ENCODE assay signal across 10 cellular contexts in the genomic region with DNA sequence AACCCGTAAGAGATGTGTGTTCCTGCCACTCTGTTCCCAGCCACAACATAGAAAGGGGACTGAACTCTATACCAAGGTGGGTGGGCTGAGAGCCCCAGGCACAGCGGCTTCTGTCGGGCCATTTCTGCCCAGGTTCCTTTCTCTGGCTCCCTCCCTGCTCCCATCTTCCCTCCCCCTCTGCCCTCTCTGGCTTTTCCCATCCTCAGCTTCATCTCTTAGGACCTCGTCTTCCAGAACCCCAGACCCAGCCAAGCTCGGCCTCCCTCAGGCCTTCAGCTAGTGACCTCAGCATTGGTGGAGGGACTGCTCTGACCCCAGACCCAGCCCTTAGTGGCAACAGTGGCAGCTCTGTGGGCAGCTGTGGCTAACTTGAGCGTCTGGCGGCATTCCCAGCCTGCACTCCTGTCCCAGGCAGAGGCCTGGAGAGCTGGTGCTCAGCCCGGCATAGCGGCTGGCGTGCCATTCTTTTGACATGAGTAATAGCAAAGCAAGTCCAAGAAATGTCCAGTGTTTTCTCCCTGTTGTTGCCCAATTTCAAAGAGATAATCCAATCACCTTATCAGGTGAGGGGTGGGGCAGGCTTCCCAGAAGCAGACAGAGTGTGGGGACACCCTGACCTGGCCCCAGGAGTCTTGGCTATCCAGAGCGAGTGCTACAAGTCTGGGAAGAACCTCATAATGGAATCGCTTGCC. TPM values are rescaled to one million over a fixed set of nuclear protein-coding genes. Genes with fewer than 3 reads are reported as not detected.
DNase-seq lines count a peak whose midpoint lies in the region; TF ChIP-seq lines count a peak whose summit lies in the region.
"Had no signal": no experiment of that assay in that cellular context is flagged by ENCODE, and none has a peak within 500 bp of the region (broad histone marks: within the 10 kb centered on the region; RNA-seq: fewer than 3 reads in every experiment).

No MANE protein-coding gene starts in this region.

- intact Hi-C loops in testis (cut with DNase I; ENCODE audit: low total_unique reads) = no loop called here

- H3K27ac ChIP-seq in caudate nucleus (ENCODE audit: low read depth, low read length) (peak overlapping the region; percentile 49), testis (no peak overlapping the region)

- no peak overlapping the region for H3K4me3 ChIP-seq in testis

- no peaks in the 10 kb centered on the region for H3K27me3 ChIP-seq in testis

- DNase-seq in HK-2 (ENCODE audit: unreplicated experiment) (peak; percentile 97), caudate nucleus (lab: John Stamatoyannopoulos, UW) (peak in 7 of 61 donors; percentile 22 to 50 (median 34)), kidney tubule cell (ENCODE audit: low spot score) (peak; percentile 95), testis (peak; percentile 53), NCI-H146 (lab: John Stamatoyannopoulos, UW) (no peak), DMS53 (lab: John Stamatoyannopoulos, UW) (no peak), NCI-H82 (lab: John Stamatoyannopoulos, UW) (no peak), GM10248 (ENCODE audit: extremely low spot score) (no peak)
- DNase-seq: activated naive CD8-positive, alpha-beta T cell treated with anti-CD3 and anti-CD28 coated beads, Interleukin-2, amount 50 U/mL, for 24 hours; NCI-H1417 treated with DMSO at 0.1 percent for 48 hours had no signal

- no peaks in the 10 kb centered on the region for H3K4me1 ChIP-seq in testis

- CTCF ChIA-PET in GM10248 (lab: Yijun Ruan, JAX) = interaction anchor here (1.4 to 1.7 kb wide), 2 partner anchors 8 to 146 kb away, joined by 3 to 4 read pairs; no protein-coding TSS in a partner anchor

- TF ChIP-seq CTCF in testis (IDR thresholded peaks at IDR 0.05) (no peak), GM10248 (IDR thresholded peaks at IDR 0.05; ENCODE audit: control extremely low read depth, extremely low read depth, low read depth, missing control alignments) (no peak)

- WGBS in testis, 2 donors = 82 to 86% methylated on average over 12 of the region's 12 CpGs

- TF ChIP-seq POLR2A in testis (IDR thresholded peaks at IDR 0.05) = no peak

- H3K36me3 ChIP-seq in testis (ENCODE audit: low read depth, missing control alignments) = no peaks in the 10 kb centered on the region

- POLR2A ChIA-PET in GM10248 (lab: Yijun Ruan, JAX) = no interaction called here

- no peaks in the 10 kb centered on the region for H3K9me3 ChIP-seq in testis

RNA-seq across cellular contexts. Expression of a gene that starts 15.9 kb away (rescaled TPM):
- total RNA-seq in testis = 10 to 100 TPM; 15.3 to 26.6 TPM
- 10.0 TPM for polyA plus RNA-seq in testis (ENCODE audit: insufficient read depth, low read depth, low replicate concordance)

RNA-seq across cellular contexts. Expression of a gene that starts 30.1 kb away (rescaled TPM):
- under 1 TPM in 1 of 2 donors, not detected in 1; 0.55 TPM for total RNA-seq in testis
- not detected for polyA plus RNA-seq in testis (ENCODE audit: insufficient read depth, low read depth, low replicate concordance)

Comparison
In these comparisons a context has a peak if more than half of its experiments do, and no peak if none do; other contexts are left out.
1. DNase-seq: peak in HK-2 (single experiment), kidney tubule cell (single experiment) and testis (single experiment); none in NCI-H146 (single experiment), DMS53 (single experiment), NCI-H82 (single experiment) and GM10248 (single experiment).